Comparison of ENCODE assay signal across 1 cellular context in the genomic region with DNA sequence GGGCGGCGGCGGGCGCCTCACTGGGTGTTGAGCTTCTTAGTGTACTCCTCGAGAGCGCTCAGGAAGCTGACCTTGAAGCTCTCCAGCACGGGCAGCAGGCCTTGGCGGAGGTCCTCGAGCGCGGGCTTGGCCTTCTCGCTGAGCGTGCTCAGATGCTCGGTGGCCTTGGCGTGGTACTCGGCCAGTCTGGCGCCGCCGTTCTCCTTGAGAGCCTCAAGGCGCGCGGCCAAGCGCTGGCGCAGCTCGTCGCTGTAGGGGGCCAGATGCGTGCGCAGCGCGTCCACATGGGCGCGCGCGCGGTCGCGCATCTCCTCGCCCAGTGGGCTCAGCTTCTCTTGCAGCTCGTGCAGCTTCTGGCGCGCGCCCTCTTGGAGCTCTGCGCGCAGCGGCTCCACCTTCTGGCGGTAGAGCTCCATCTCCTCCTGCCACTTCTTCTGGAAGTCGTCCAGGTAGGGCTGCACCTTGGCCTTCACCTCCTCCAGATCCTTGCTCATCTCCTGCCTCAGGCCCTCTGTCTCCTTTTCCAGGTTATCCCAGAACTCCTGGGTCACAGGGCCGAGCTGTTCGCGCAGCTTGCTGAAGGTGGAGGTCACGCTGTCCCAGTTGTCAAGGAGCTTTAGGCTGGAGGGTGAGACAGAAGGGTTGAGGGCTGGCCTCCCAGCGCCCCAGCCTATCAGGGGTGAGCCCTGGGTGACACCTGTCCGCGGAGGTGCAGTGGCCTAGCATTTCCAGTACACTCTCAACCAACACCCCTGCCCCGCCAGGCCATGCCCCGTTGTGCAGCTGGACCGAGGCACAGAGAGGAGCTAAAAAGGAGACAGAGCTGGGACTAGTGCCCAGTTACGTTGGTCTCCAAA.
A peak's percentile ranks its signal among the peaks of the same experiment; 100 is the strongest.
TF ChIP-seq lines count a peak whose summit lies in the region.

No MANE protein-coding gene starts in this region.

TF ChIP-seq in SK-N-SH, 30 proteins besides CTCF, POLR2A, EP300 and RAD21 (continued from another document):
- TF ChIP-seq, protein P1, sequence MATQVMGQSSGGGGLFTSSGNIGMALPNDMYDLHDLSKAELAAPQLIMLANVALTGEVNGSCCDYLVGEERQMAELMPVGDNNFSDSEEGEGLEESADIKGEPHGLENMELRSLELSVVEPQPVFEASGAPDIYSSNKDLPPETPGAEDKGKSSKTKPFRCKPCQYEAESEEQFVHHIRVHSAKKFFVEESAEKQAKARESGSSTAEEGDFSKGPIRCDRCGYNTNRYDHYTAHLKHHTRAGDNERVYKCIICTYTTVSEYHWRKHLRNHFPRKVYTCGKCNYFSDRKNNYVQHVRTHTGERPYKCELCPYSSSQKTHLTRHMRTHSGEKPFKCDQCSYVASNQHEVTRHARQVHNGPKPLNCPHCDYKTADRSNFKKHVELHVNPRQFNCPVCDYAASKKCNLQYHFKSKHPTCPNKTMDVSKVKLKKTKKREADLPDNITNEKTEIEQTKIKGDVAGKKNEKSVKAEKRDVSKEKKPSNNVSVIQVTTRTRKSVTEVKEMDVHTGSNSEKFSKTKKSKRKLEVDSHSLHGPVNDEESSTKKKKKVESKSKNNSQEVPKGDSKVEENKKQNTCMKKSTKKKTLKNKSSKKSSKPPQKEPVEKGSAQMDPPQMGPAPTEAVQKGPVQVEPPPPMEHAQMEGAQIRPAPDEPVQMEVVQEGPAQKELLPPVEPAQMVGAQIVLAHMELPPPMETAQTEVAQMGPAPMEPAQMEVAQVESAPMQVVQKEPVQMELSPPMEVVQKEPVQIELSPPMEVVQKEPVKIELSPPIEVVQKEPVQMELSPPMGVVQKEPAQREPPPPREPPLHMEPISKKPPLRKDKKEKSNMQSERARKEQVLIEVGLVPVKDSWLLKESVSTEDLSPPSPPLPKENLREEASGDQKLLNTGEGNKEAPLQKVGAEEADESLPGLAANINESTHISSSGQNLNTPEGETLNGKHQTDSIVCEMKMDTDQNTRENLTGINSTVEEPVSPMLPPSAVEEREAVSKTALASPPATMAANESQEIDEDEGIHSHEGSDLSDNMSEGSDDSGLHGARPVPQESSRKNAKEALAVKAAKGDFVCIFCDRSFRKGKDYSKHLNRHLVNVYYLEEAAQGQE (IDR thresholded peaks at IDR 0.05; ENCODE audit: low read depth, low read length): no peak
- TF ChIP-seq TAF1 (IDR thresholded peaks at IDR 0.05; ENCODE audit: borderline replicate concordance, low read depth, low read length) (no peak), GABPA (IDR thresholded peaks at IDR 0.05; ENCODE audit: low read depth) (no peak), FOXM1 (IDR thresholded peaks at IDR 0.05; ENCODE audit: low read depth) (no peak), TCF12 (IDR thresholded peaks at IDR 0.05) (no peak), ELF1 (IDR thresholded peaks at IDR 0.05) (no peak), JUND (IDR thresholded peaks at IDR 0.05) (no peak), EZH2phosphoT487 (IDR thresholded peaks at IDR 0.05; ENCODE audit: borderline replicate concordance, low read depth) (no peak), RFX5 (IDR thresholded peaks at IDR 0.05; ENCODE audit: low read length) (no peak), FOSL2 (IDR thresholded peaks at IDR 0.05; ENCODE audit: borderline replicate concordance, low read depth) (no peak), CHD2 (IDR thresholded peaks at IDR 0.05; ENCODE audit: low read length, partially characterized antibody) (no peak), MXI1 (IDR thresholded peaks at IDR 0.05; ENCODE audit: low read depth, low read length) (no peak), YY1 (IDR thresholded peaks at IDR 0.05; ENCODE audit: low read depth) (no peak), NFIC (IDR thresholded peaks at IDR 0.05; ENCODE audit: borderline replicate concordance) (peak; percentile 63)
- TF ChIP-seq, protein P2, sequence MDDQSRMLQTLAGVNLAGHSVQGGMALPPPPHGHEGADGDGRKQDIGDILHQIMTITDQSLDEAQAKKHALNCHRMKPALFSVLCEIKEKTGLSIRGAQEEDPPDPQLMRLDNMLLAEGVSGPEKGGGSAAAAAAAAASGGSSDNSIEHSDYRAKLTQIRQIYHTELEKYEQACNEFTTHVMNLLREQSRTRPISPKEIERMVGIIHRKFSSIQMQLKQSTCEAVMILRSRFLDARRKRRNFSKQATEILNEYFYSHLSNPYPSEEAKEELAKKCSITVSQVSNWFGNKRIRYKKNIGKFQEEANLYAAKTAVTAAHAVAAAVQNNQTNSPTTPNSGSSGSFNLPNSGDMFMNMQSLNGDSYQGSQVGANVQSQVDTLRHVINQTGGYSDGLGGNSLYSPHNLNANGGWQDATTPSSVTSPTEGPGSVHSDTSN (IDR thresholded peaks at IDR 0.05): no peak
- TF ChIP-seq, protein P3, sequence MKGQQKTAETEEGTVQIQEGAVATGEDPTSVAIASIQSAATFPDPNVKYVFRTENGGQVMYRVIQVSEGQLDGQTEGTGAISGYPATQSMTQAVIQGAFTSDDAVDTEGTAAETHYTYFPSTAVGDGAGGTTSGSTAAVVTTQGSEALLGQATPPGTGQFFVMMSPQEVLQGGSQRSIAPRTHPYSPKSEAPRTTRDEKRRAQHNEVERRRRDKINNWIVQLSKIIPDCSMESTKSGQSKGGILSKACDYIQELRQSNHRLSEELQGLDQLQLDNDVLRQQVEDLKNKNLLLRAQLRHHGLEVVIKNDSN (IDR thresholded peaks at IDR 0.05; ENCODE audit: borderline replicate concordance, low read depth): no peak
- TF ChIP-seq, protein P4, sequence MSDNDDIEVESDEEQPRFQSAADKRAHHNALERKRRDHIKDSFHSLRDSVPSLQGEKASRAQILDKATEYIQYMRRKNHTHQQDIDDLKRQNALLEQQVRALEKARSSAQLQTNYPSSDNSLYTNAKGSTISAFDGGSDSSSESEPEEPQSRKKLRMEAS (IDR thresholded peaks at IDR 0.05; ENCODE audit: low read depth): peak; percentile 70
- TF ChIP-seq, protein P5, sequence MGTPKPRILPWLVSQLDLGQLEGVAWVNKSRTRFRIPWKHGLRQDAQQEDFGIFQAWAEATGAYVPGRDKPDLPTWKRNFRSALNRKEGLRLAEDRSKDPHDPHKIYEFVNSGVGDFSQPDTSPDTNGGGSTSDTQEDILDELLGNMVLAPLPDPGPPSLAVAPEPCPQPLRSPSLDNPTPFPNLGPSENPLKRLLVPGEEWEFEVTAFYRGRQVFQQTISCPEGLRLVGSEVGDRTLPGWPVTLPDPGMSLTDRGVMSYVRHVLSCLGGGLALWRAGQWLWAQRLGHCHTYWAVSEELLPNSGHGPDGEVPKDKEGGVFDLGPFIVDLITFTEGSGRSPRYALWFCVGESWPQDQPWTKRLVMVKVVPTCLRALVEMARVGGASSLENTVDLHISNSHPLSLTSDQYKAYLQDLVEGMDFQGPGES (IDR thresholded peaks at IDR 0.05; ENCODE audit: low read depth, low read length): no peak
